23 cellular contexts compared by ENCODE assay signal in genomic region chr15:66595937-66596545, GRCh38. TPM values are rescaled to one million over a fixed set of nuclear protein-coding genes. Genes with fewer than 3 reads are reported as not detected.
DNase-seq lines count a peak whose midpoint lies in the region; ATAC-seq and TF ChIP-seq lines count a peak whose summit lies in the region.
"Had no signal": no experiment of that assay in that cellular context is flagged by ENCODE, and none has a peak within 500 bp of the region (broad histone marks: within the 10 kb centered on the region; RNA-seq: fewer than 3 reads in every experiment).

No MANE protein-coding gene starts in this region.

- H3K9me3 ChIP-seq in osteoblast (ENCODE audit: low read depth, low read length) = no peaks in the 10 kb centered on the region
- H3K9me3 ChIP-seq in body of pancreas = no peaks in the 10 kb centered on the region
- H3K9me3 ChIP-seq: BLaER1 treated with 17β-estradiol and CSF1 and Interleukin-3, amounts not matched to agents 10 nM and 100 nM; Peyer's patch; tibial artery had no signal

- no peaks in the 10 kb centered on the region for H4K20me1 ChIP-seq in osteoblast (ENCODE audit: insufficient read depth, low read length)
- H4K20me1 ChIP-seq: BLaER1 treated with 17β-estradiol and CSF1 and Interleukin-3, amounts not matched to agents 10 nM and 100 nM had no signal

- H3K4me1 Mint-ChIP-seq in activated CD4-positive, alpha-beta T cell treated with anti-CD3 and anti-CD28 coated beads, Interleukin-2, amount 10 ng/mL, durations not matched to agents 24 days and 14 days = peaks cover 8% of the 10 kb centered on the region
- H3K4me1 Mint-ChIP-seq: natural killer cell; stimulated activated naive B cell treated with anti-CD40 and anti-IgM and Interleukin-4, amounts not matched to agents 10 μg/mL and 1 μg/mL and 100 μg/mL, for 72 hours had no signal

- no peaks in the 10 kb centered on the region for H3K36me3 ChIP-seq in osteoblast (ENCODE audit: insufficient read depth, low read length)
- no peaks in the 10 kb centered on the region for H3K36me3 ChIP-seq in body of pancreas (replicated peaks in 1 of 2; ENCODE audit: insufficient read depth in 1 of 2, low read depth in 2 of 2)
- H3K36me3 ChIP-seq: BLaER1 treated with 17β-estradiol and CSF1 and Interleukin-3, amounts not matched to agents 10 nM and 100 nM; Peyer's patch; tibial artery had no signal

- H3K27ac Mint-ChIP-seq in activated CD4-positive, alpha-beta T cell treated with anti-CD3 and anti-CD28 coated beads, Interleukin-2, amount 10 ng/mL, durations not matched to agents 24 days and 14 days = no peak overlapping the region
- H3K27ac Mint-ChIP-seq: natural killer cell; stimulated activated naive B cell treated with anti-CD40 and anti-IgM and Interleukin-4, amounts not matched to agents 10 μg/mL and 1 μg/mL and 100 μg/mL, for 72 hours had no signal

- intact Hi-C loops in activated CD4-positive, alpha-beta T cell treated with anti-CD3 and anti-CD28 coated beads, Interleukin-2, amount 10 ng/mL, durations not matched to agents 24 days and 14 days (cut with micrococcal nuclease) = no loop called here
- intact Hi-C loops in body of pancreas (cut with DNase I) = no loop called here

- TF ChIP-seq CTCF in osteoblast (IDR thresholded peaks at IDR 0.05; ENCODE audit: extremely low read depth, low read depth, low read length) (no peak), body of pancreas (IDR thresholded peaks at IDR 0.05) (no peak)

- peaks cover 6% of the 10 kb centered on the region for H3K4me1 ChIP-seq in osteoblast (ENCODE audit: insufficient read depth, low read length)
- no peaks in the 10 kb centered on the region for H3K4me1 ChIP-seq in body of pancreas
- H3K4me1 ChIP-seq: Peyer's patch, tibial artery had no signal

- no peak overlapping the region for H3K4me3 Mint-ChIP-seq in activated CD4-positive, alpha-beta T cell treated with anti-CD3 and anti-CD28 coated beads, Interleukin-2, amount 10 ng/mL, durations not matched to agents 24 days and 14 days
- H3K4me3 Mint-ChIP-seq: natural killer cell; stimulated activated naive B cell treated with anti-CD40 and anti-IgM and Interleukin-4, amounts not matched to agents 10 μg/mL and 1 μg/mL and 100 μg/mL, for 72 hours had no signal

- peaks cover 10% of the 10 kb centered on the region for H3K27me3 Mint-ChIP-seq in activated CD4-positive, alpha-beta T cell treated with anti-CD3 and anti-CD28 coated beads, Interleukin-2, amount 10 ng/mL, durations not matched to agents 24 days and 14 days

- H3K27ac ChIP-seq in osteoblast (ENCODE audit: low read depth, low read length) = no peak overlapping the region
- H3K27ac ChIP-seq in body of pancreas = no peak overlapping the region
- H3K27ac ChIP-seq: BLaER1 treated with 17β-estradiol and CSF1 and Interleukin-3, amounts not matched to agents 10 nM and 100 nM; Peyer's patch; tibial artery had no signal

- DNase-seq in EH (ENCODE audit: low read depth) (peak; percentile 48), NCI-H1417 (lab: John Stamatoyannopoulos, UW) (peak in 2 of 3 experiments; percentile 40 to 77), osteoblast (ENCODE audit: insufficient read length, low spot score, missing footprints) (peak; percentile 67), NCI-H446 treated with DMSO at 0.1 percent for 48 hours (lab: John Stamatoyannopoulos, UW) (no peak), body of pancreas (no peak)
- no peak for DNase-seq in activated CD4-positive, alpha-beta T cell treated with anti-CD3 and anti-CD28 coated beads, Interleukin-2, amount 10 ng/mL, durations not matched to agents 24 days and 14 days
- DNase-seq: activated CD4-positive, alpha-beta T cell treated with anti-CD3 and anti-CD28 coated beads for 4 hours; activated CD8-positive, alpha-beta memory T cell treated with anti-CD3 and anti-CD28 coated beads, Interleukin-2, amount 50 U/mL, for 48 hours; activated effector memory CD4-positive, alpha-beta T cell treated with anti-CD3 and anti-CD28 coated beads, Interleukin-2, amount 50 U/mL, for 16 hours; caudate nucleus; GF-D8; H7; left colon; MM.1S; natural killer cell; NCI-H2029; NCI-H774; Peyer's patch; stimulated activated naive B cell treated with anti-CD40 and anti-IgM and Interleukin-4, amounts not matched to agents 10 μg/mL and 1 μg/mL and 100 μg/mL, for 72 hours; tibial artery had no signal

- H3K4me3 ChIP-seq in osteoblast (ENCODE audit: insufficient read depth, low read length) = no peak overlapping the region
- no peak overlapping the region for H3K4me3 ChIP-seq in body of pancreas
- H3K4me3 ChIP-seq: BLaER1 treated with 17β-estradiol and CSF1 and Interleukin-3, amounts not matched to agents 10 nM and 100 nM; Peyer's patch; tibial artery had no signal

- H3K27me3 ChIP-seq in osteoblast (ENCODE audit: insufficient read depth, low read length) = peaks cover 2% of the 10 kb centered on the region
- H3K27me3 ChIP-seq in body of pancreas = no peaks in the 10 kb centered on the region
- H3K27me3 ChIP-seq: BLaER1 treated with 17β-estradiol and CSF1 and Interleukin-3, amounts not matched to agents 10 nM and 100 nM; Peyer's patch; tibial artery had no signal

- no peaks in the 10 kb centered on the region for H3K36me3 Mint-ChIP-seq in activated CD4-positive, alpha-beta T cell treated with anti-CD3 and anti-CD28 coated beads, Interleukin-2, amount 10 ng/mL, durations not matched to agents 24 days and 14 days (ENCODE audit: low read depth)
- H3K36me3 Mint-ChIP-seq: natural killer cell; stimulated activated naive B cell treated with anti-CD40 and anti-IgM and Interleukin-4, amounts not matched to agents 10 μg/mL and 1 μg/mL and 100 μg/mL, for 72 hours had no signal

- no peaks in the 10 kb centered on the region for H3K9me3 Mint-ChIP-seq in activated CD4-positive, alpha-beta T cell treated with anti-CD3 and anti-CD28 coated beads, Interleukin-2, amount 10 ng/mL, durations not matched to agents 24 days and 14 days
- H3K9me3 Mint-ChIP-seq: natural killer cell; stimulated activated naive B cell treated with anti-CD40 and anti-IgM and Interleukin-4, amounts not matched to agents 10 μg/mL and 1 μg/mL and 100 μg/mL, for 72 hours had no signal

- H3K79me2 ChIP-seq in osteoblast (ENCODE audit: insufficient read depth, low read length) = no peaks in the 10 kb centered on the region

- peak overlapping the region; percentile 28 for H3K4me2 ChIP-seq in osteoblast (ENCODE audit: insufficient read depth, low read length)
- H3K4me2 ChIP-seq: BLaER1 treated with 17β-estradiol and CSF1 and Interleukin-3, amounts not matched to agents 10 nM and 100 nM had no signal

- no peak for TF ChIP-seq POLR2A in body of pancreas (IDR thresholded peaks at IDR 0.05)

- ATAC-seq in SK-N-SH treated with all-trans-retinoic acid at 6 μM for 48 hours (peak; percentile 40; the same call in 2 of the 3 replicates), body of pancreas (no peak)
- ATAC-seq: left colon; natural killer cell; stimulated activated naive B cell treated with anti-CD40 and anti-IgM and Interleukin-4, amounts not matched to agents 10 μg/mL and 1 μg/mL and 100 μg/mL, for 72 hours had no signal

- no peak overlapping the region for H2AFZ ChIP-seq in osteoblast (ENCODE audit: low read length)

- 72 to 75% methylated on average over 8 of the region's 8 CpGs for WGBS in body of pancreas, 2 donors

TF ChIP-seq in SK-N-SH treated with all-trans-retinoic acid at 6 μM for 48 hours, 23 proteins besides CTCF, POLR2A, EP300 and RAD21:
- TF ChIP-seq ISL1 (CRISPR knock-in tag; IDR thresholded peaks at IDR 0.05) (no peak), RARB (CRISPR knock-in tag; IDR thresholded peaks at IDR 0.05) (no peak), TSHZ2 (CRISPR knock-in tag; IDR thresholded peaks at IDR 0.05) (0 out of 2 replicates have a peak, but pooled peaks have one; percentile 37)
TF ChIP-seq in SK-N-SH treated with all-trans-retinoic acid at 6 μM for 48 hours: peak in this region for 1.

RNA-seq across cellular contexts. Expression of gene LCTL, which starts 30.2 kb away (rescaled TPM):
- 1.2 and 1.4 TPM in 2 replicates for total RNA-seq in osteoblast
- total RNA-seq in activated CD4-positive, alpha-beta T cell treated with anti-CD3 and anti-CD28 coated beads, Interleukin-2, amount 10 ng/mL, durations not matched to agents 24 days and 14 days = not detected in 2 replicates
- not detected for total RNA-seq in body of pancreas
- total RNA-seq: left colon, natural killer cell, Peyer's patch, posterior vena cava had no signal

Comparison
In these comparisons a context has a peak if more than half of its experiments do, and no peak if none do; other contexts are left out.
1. DNase-seq: peak in EH (single experiment), NCI-H1417 (2 of 3) and osteoblast (single experiment); none in activated CD4-positive, alpha-beta T cell treated with anti-CD3 and anti-CD28 coated beads, Interleukin-2, amount 10 ng/mL, durations not matched to agents 24 days and 14 days (single experiment), NCI-H446 treated with DMSO at 0.1 percent for 48 hours (single experiment) and body of pancreas (0 of 4).